In genomic region chr18:68262697-68263293, GRCh38 we compare ENCODE assay signal across 16 cellular contexts.
A peak's percentile ranks its signal among the peaks of the same experiment; 100 is the strongest.
DNase-seq lines count a peak whose midpoint lies in the region; ATAC-seq and TF ChIP-seq lines count a peak whose summit lies in the region.
"Had no signal": no experiment of that assay in that cellular context is flagged by ENCODE, and none has a peak within 500 bp of the region (broad histone marks: within the 10 kb centered on the region; RNA-seq: fewer than 3 reads in every experiment).

No MANE protein-coding gene starts in this region.

- H4K20me1 ChIP-seq in osteoblast (ENCODE audit: insufficient read depth, low read length), result no peaks in the 10 kb centered on the region

- H3K9me3 ChIP-seq in osteoblast (ENCODE audit: low read depth, low read length) (no peaks in the 10 kb centered on the region), right cardiac atrium (ENCODE audit: control insufficient read depth, low read length) (no peaks in the 10 kb centered on the region)
- H3K9me3 ChIP-seq: psoas muscle, upper lobe of right lung had no signal

- no peaks in the 10 kb centered on the region for H3K36me3 ChIP-seq in osteoblast (ENCODE audit: insufficient read depth, low read length)
- H3K36me3 ChIP-seq: upper lobe of right lung had no signal

- H3K4me1 ChIP-seq in osteoblast (ENCODE audit: insufficient read depth, low read length) (peaks cover 17% of the 10 kb centered on the region), right cardiac atrium (ENCODE audit: control insufficient read depth, insufficient read depth, low read length) (no peaks in the 10 kb centered on the region)
- H3K4me1 ChIP-seq: psoas muscle, upper lobe of right lung had no signal

- DNase-seq in EH (ENCODE audit: low read depth), result peak; percentile 87
- peak; percentile 15 for DNase-seq in RKO (ENCODE audit: low spot score)
- peak; percentile 3 for DNase-seq in osteoblast (ENCODE audit: insufficient read length, low spot score, missing footprints)
- no peak for DNase-seq in right cardiac atrium
- DNase-seq in COLO829 (ENCODE audit: low spot score), result no peak
- no peak for DNase-seq in H4 (ENCODE audit: low spot score)
- DNase-seq: activated B cell treated with CpG ODN at 0.5 μM for 24 hours; glutamatergic neuron; left cardiac atrium; psoas muscle; stimulated activated CD4-positive, alpha-beta T cell treated with anti-CD3 and anti-CD28 coated beads, Interleukin-4, amount 100 ng/mL, for 1 hour; upper lobe of right lung had no signal

- TF ChIP-seq CTCF in osteoblast (IDR thresholded peaks at IDR 0.05; ENCODE audit: extremely low read depth, low read depth, low read length), result no peak

- WGBS in right cardiac atrium, result 63% methylated on average over 2 of the region's 2 CpGs

- H3K27me3 ChIP-seq in osteoblast (ENCODE audit: insufficient read depth, low read length), result no peaks in the 10 kb centered on the region
- no peaks in the 10 kb centered on the region for H3K27me3 ChIP-seq in right cardiac atrium (ENCODE audit: control insufficient read depth, insufficient read depth)
- H3K27me3 ChIP-seq: upper lobe of right lung had no signal

- no peak overlapping the region for H2AFZ ChIP-seq in osteoblast (ENCODE audit: low read length)

- H3K27ac ChIP-seq in osteoblast (ENCODE audit: low read depth, low read length) (peak overlapping the region; percentile 70), right cardiac atrium (ENCODE audit: low read length) (no peak overlapping the region)
- H3K27ac ChIP-seq: coronary artery, psoas muscle, upper lobe of right lung had no signal

- H3K4me2 ChIP-seq in osteoblast (ENCODE audit: insufficient read depth, low read length), result peak overlapping the region; percentile 74

- ATAC-seq in esophagus mucosa (peak; percentile 57), GM21447 (IDR thresholded peaks at IDR 0.05; ENCODE audit: unreplicated experiment) (no peak), right cardiac atrium (no peak)
- ATAC-seq: left cardiac atrium; psoas muscle; stimulated activated effector memory CD8-positive, alpha-beta T cell treated with anti-CD3 and anti-CD28 coated beads, Interleukin-12 subunit alpha, Interleukin-12 subunit beta, amount 100 ng/mL, for 72 hours; upper lobe of right lung had no signal

- intact Hi-C loops in right cardiac atrium (cut with DNase I), result no loop called here

- H3K79me2 ChIP-seq in osteoblast (ENCODE audit: insufficient read depth, low read length), result no peaks in the 10 kb centered on the region

- H3K4me3 ChIP-seq in osteoblast (ENCODE audit: insufficient read depth, low read length) (no peak overlapping the region), right cardiac atrium (ENCODE audit: low read length) (no peak overlapping the region)
- H3K4me3 ChIP-seq: coronary artery, psoas muscle, upper lobe of right lung had no signal

Comparison
In these comparisons a context has a peak if more than half of its experiments do, and no peak if none do; other contexts are left out.
1. DNase-seq: peak in EH (single experiment), RKO (single experiment) and osteoblast (single experiment); none in right cardiac atrium (0 of 3), COLO829 (single experiment) and H4 (single experiment).